In genomic region chr15:35580606-35581005, GRCh38 we compare ENCODE assay signal across 26 cellular contexts.
"Had no signal": no experiment of that assay in that cellular context is flagged by ENCODE, and none has a peak within 500 bp of the region (broad histone marks: within the 10 kb centered on the region; RNA-seq: fewer than 3 reads in every experiment).

No MANE protein-coding gene starts in this region.

- H3K27me3 ChIP-seq: brain microvascular endothelial cell, esophagus squamous epithelium, gastroesophageal sphincter, heart right ventricle had no signal

- DNase-seq: activated CD4-positive, alpha-beta memory T cell treated with anti-CD3 and anti-CD28 coated beads for 36 hours; activated CD4-positive, alpha-beta T cell treated with anti-CD3 and anti-CD28 coated beads for 36 hours; activated CD4-positive, alpha-beta T cell treated with anti-CD3 and anti-CD28 coated beads, Interleukin-2, amount 10 ng/mL, durations not matched to agents 24 days and 14 days; activated CD4-positive, CD25-positive, alpha-beta regulatory T cell; activated CD4-positive, CD25-positive, alpha-beta regulatory T cell treated with anti-CD3 and anti-CD28 coated beads, Interleukin-2, amount 50 U/mL, for 72 hours; activated CD8-positive, alpha-beta memory T cell treated with anti-CD3 and anti-CD28 coated beads, Interleukin-2, amount 10 ng/mL, durations not matched to agents 7 days and 5 days; activated CD8-positive, alpha-beta memory T cell treated with anti-CD3 and anti-CD28 coated beads, Interleukin-2, amount 50 U/mL, for 4 hours; activated CD8-positive, alpha-beta T cell treated with anti-CD3 and anti-CD28 coated beads, Interleukin-2, amount 10 ng/mL, durations not matched to agents 7 days and 5 days; activated effector memory CD4-positive, alpha-beta T cell treated with anti-CD3 and anti-CD28 coated beads, Interleukin-2, amount 50 U/mL, for 16 hours; activated naive CD4-positive, alpha-beta T cell treated with anti-CD3 and anti-CD28 coated beads, Interleukin-2, amount 10 ng/mL, durations not matched to agents 7 days and 5 days; activated naive CD8-positive, alpha-beta T cell treated with anti-CD3 and anti-CD28 coated beads, Interleukin-2, amount 10 ng/mL, durations not matched to agents 7 days and 5 days; activated T-cell treated with anti-CD3 and anti-CD28 coated beads, Interleukin-2, amount 50 U/mL, for 1 hour; activated T-cell treated with anti-CD3 and anti-CD28 coated beads, Interleukin-2, amount 50 U/mL, for 48 hours; amniotic stem cell; anterior cingulate cortex; brain microvascular endothelial cell; cortex of kidney; dermis blood vessel endothelial cell; effector CD4-positive, alpha-beta T cell; effector memory CD8-positive, alpha-beta T cell; esophagus squamous epithelium; foreskin melanocyte; heart right ventricle; T-helper 2 cell had no signal

- H3K4me1 ChIP-seq: esophagus squamous epithelium had no signal

- H3K36me3 ChIP-seq: brain microvascular endothelial cell, esophagus squamous epithelium, gastroesophageal sphincter, heart right ventricle had no signal

- H3K27ac ChIP-seq: brain microvascular endothelial cell, epithelial cell of prostate, esophagus squamous epithelium, gastroesophageal sphincter had no signal

- H3K9me3 ChIP-seq: esophagus squamous epithelium, gastroesophageal sphincter, heart right ventricle had no signal

- H3K4me3 ChIP-seq: esophagus squamous epithelium, gastroesophageal sphincter, heart right ventricle had no signal
